Comparison of ENCODE assay signal across 19 cellular contexts in genomic region chr5:160030631-160031377, GRCh38. TPM values are rescaled to one million over a fixed set of nuclear protein-coding genes. Genes with fewer than 3 reads are reported as not detected.
A peak's percentile ranks its signal among the peaks of the same experiment; 100 is the strongest.
DNase-seq lines count a peak whose midpoint lies in the region; ATAC-seq and TF ChIP-seq lines count a peak whose summit lies in the region.
"Had no signal": no experiment of that assay in that cellular context is flagged by ENCODE, and none has a peak within 500 bp of the region (broad histone marks: within the 10 kb centered on the region; RNA-seq: fewer than 3 reads in every experiment).

No MANE protein-coding gene starts in this region.

- no peak for TF ChIP-seq POLR2A in esophagus muscularis mucosa (IDR thresholded peaks at IDR 0.05; ENCODE audit: low read depth)
- no peak for TF ChIP-seq POLR2A in vagina (IDR thresholded peaks at IDR 0.05)

- H3K4me1 ChIP-seq in esophagus muscularis mucosa (peaks cover 14 to 20% (median 18%) of the 10 kb centered on the region in 4 donors), left lung (peaks cover 0 to 7% of the 10 kb centered on the region in 2 donors), vagina (peaks cover 17% of the 10 kb centered on the region), colonic mucosa (peaks cover 3% of the 10 kb centered on the region), tibial artery (peaks cover 0 to 14% (median 0%) of the 10 kb centered on the region in 4 donors)

- no peak for TF ChIP-seq EP300 in esophagus muscularis mucosa (IDR thresholded peaks at IDR 0.05)

- 29% methylated on average over 3 of the region's 3 CpGs for WGBS in esophagus muscularis mucosa

- H3K9me3 ChIP-seq in esophagus muscularis mucosa: no peaks in the 10 kb centered on the region
- H3K9me3 ChIP-seq in left lung: no peaks in the 10 kb centered on the region
- no peaks in the 10 kb centered on the region for H3K9me3 ChIP-seq in vagina
- H3K9me3 ChIP-seq in colonic mucosa: no peaks in the 10 kb centered on the region
- no peaks in the 10 kb centered on the region for H3K9me3 ChIP-seq in tibial artery
- H3K9me3 ChIP-seq: transverse colon had no signal

- DNase-seq in Right ventricle myocardium inferior (ENCODE audit: missing footprints) (no peak), cardiac septum (ENCODE audit: low spot score) (no peak), esophagus muscularis mucosa (ENCODE audit: extremely low spot score) (no peak), left lung (no peak), vagina (ENCODE audit: extremely low spot score in 2 of 2) (no peak), glomerular visceral epithelial cell (ENCODE audit: extremely low spot score) (no peak), colonic mucosa (no peak), tibial artery (no peak)
- DNase-seq: activated CD4-positive, alpha-beta T cell treated with anti-CD3 and anti-CD28 coated beads, Interleukin-2, amount 50 U/mL, for 4 hours; DMS153; endodermal cell; foreskin melanocyte; H9; KG1; naive thymus-derived CD8-positive, alpha-beta T cell; NCI-H2171; transverse colon had no signal

- H3K27ac ChIP-seq in esophagus muscularis mucosa (replicated peaks in 1 of 4) (peak overlapping the region in 3 of 4 donors; percentile 41 to 61 (median 43)), left lung (no peak overlapping the region), vagina (peak overlapping the region; percentile 55), colonic mucosa (no peak overlapping the region), tibial artery (no peak overlapping the region)
- H3K27ac ChIP-seq: 22Rv1, C4-2B had no signal

- ATAC-seq in Right ventricle myocardium inferior (peak; percentile 20), left lung (peak; percentile 48)
- ATAC-seq: naive thymus-derived CD8-positive, alpha-beta T cell had no signal

- H3K4me3 ChIP-seq in esophagus muscularis mucosa: no peak overlapping the region
- H3K4me3 ChIP-seq in left lung: no peak overlapping the region
- H3K4me3 ChIP-seq in vagina: no peak overlapping the region
- no peak overlapping the region for H3K4me3 ChIP-seq in colonic mucosa
- no peak overlapping the region for H3K4me3 ChIP-seq in tibial artery
- H3K4me3 ChIP-seq: transverse colon had no signal

- TF ChIP-seq CTCF in esophagus muscularis mucosa (IDR thresholded peaks at IDR 0.05) (no peak), left lung (IDR thresholded peaks at IDR 0.05) (no peak), vagina (IDR thresholded peaks at IDR 0.05) (no peak), colonic mucosa (IDR thresholded peaks at IDR 0.05) (no peak), tibial artery (IDR thresholded peaks at IDR 0.05) (no peak)

- H3K36me3 ChIP-seq in esophagus muscularis mucosa: peaks cover 0 to 16% (median 9%) of the 10 kb centered on the region in 4 donors
- peaks cover 0 to 48% of the 10 kb centered on the region in 2 donors for H3K36me3 ChIP-seq in left lung
- H3K36me3 ChIP-seq in vagina: peaks cover 0 to 10% of the 10 kb centered on the region in 2 donors
- no peaks in the 10 kb centered on the region for H3K36me3 ChIP-seq in colonic mucosa
- H3K36me3 ChIP-seq in tibial artery: peaks cover 0 to 31% (median 5%) of the 10 kb centered on the region in 3 donors

- H3K27me3 ChIP-seq in esophagus muscularis mucosa (no peaks in the 10 kb centered on the region), left lung (no peaks in the 10 kb centered on the region), vagina (no peaks in the 10 kb centered on the region), colonic mucosa (no peaks in the 10 kb centered on the region), tibial artery (no peaks in the 10 kb centered on the region)
- H3K27me3 ChIP-seq: transverse colon had no signal

- intact Hi-C loops in Right ventricle myocardium inferior (cut with DNase I): no loop called here
- intact Hi-C loops in cardiac septum (cut with DNase I): loop anchor here (5.0 kb wide), 1 partner anchor 86 kb away; the partner anchor contains the start of gene PWWP2A
- intact Hi-C loops in esophagus muscularis mucosa (cut with DNase I): no loop called here
- intact Hi-C loops in left lung (cut with DNase I): loop anchor here in 1 of 2 donors (10.0 kb wide), 1 partner anchor 154 kb away; no protein-coding TSS in a partner anchor
- intact Hi-C loops in vagina (cut with DNase I): no loop called here
- intact Hi-C loops in colonic mucosa (cut with DNase I): no loop called here
- intact Hi-C loops in tibial artery (cut with DNase I; ENCODE audit: low total_unique reads): no loop called here

- no peak overlapping the region for H3K9ac ChIP-seq in colonic mucosa (ENCODE audit: low read depth in 2 of 2, low read length in 2 of 2)

RNA-seq across cellular contexts. Expression of gene TTC1, which starts 21.9 kb away (rescaled TPM):
- 114 TPM for total RNA-seq in Right ventricle myocardium inferior
- total RNA-seq in cardiac septum: 67.7 TPM
- total RNA-seq in esophagus muscularis mucosa: 10 to 100 TPM; 45.4 to 59.4 (median 49.8) TPM
- 10 to 100 TPM; 43.1 to 51.8 TPM for total RNA-seq in left lung
- 29.7 TPM for total RNA-seq in vagina
- 10 to 100 TPM; 41.1 to 46.4 TPM for total RNA-seq in colonic mucosa

Comparison
In these comparisons a context has a peak if more than half of its experiments do, and no peak if none do; other contexts are left out.
1. H3K27ac ChIP-seq: peak in esophagus muscularis mucosa (3 of 4) and vagina (single experiment); none in left lung (0 of 2), colonic mucosa (single experiment) and tibial artery (0 of 2).